ENCODE assay signal across 30 cellular contexts in genomic region chr2:228157841-228158240, GRCh38. TPM values are rescaled to one million over a fixed set of nuclear protein-coding genes. Genes with fewer than 3 reads are reported as not detected.
"Had no signal": no experiment of that assay in that cellular context is flagged by ENCODE, and none has a peak within 500 bp of the region (broad histone marks: within the 10 kb centered on the region; RNA-seq: fewer than 3 reads in every experiment).

No MANE protein-coding gene starts in this region.

- H3K36me3 ChIP-seq: esophagus muscularis mucosa, gastrocnemius medialis, heart right ventricle, left lung, lower lobe of right lung had no signal

- DNase-seq: dermis blood vessel endothelial cell; dorsolateral prefrontal cortex; effector CD4-positive, alpha-beta T cell; effector memory CD4-positive, alpha-beta T cell; foreskin keratinocyte; gastrocnemius medialis; glutamatergic neuron; head of caudate nucleus; heart right ventricle; hippocampal formation; left cardiac atrium; left lung; left ventricle myocardium superior; lower lobe of right lung; mesenchymal stem cell; mucosa of descending colon had no signal

- H3K4me1 ChIP-seq: esophagus muscularis mucosa, foreskin keratinocyte, gastrocnemius medialis, left lung, lower lobe of right lung had no signal

- H3K27me3 ChIP-seq: esophagus muscularis mucosa, foreskin keratinocyte, gastrocnemius medialis, heart right ventricle, left lung had no signal

- FAIRE-seq: colon, endothelial cell of umbilical vein, islet of Langerhans, keratinocyte had no signal

- H3K27ac ChIP-seq: coronary artery, dorsolateral prefrontal cortex, esophagus muscularis mucosa, foreskin keratinocyte, gastrocnemius medialis, heart right ventricle, left lung, lower lobe of right lung had no signal

- H3K9me3 ChIP-seq: esophagus muscularis mucosa, gastrocnemius medialis, mucosa of descending colon had no signal

- H3K4me3 ChIP-seq: coronary artery, dorsolateral prefrontal cortex, esophagus muscularis mucosa, gastrocnemius medialis, heart right ventricle, left lung, lower lobe of right lung, mucosa of descending colon had no signal

RNA-seq across cellular contexts. Expression of gene SPHKAP, which starts 23.6 kb away (rescaled TPM):
- total RNA-seq: dermis blood vessel endothelial cell, endothelial cell of umbilical vein, epithelial cell of proximal tubule, fibroblast of lung, fibroblast of villous mesenchyme, foreskin keratinocyte, gastrocnemius medialis, glomerular endothelial cell, lung microvascular endothelial cell, mesenteric fat pad, mesothelial cell of epicardium had no signal
- polyA plus RNA-seq: endothelial cell of umbilical vein, esophagus, fibroblast of lung, foreskin keratinocyte, keratinocyte had no signal
